12 cellular contexts compared by ENCODE assay signal in the genomic region with DNA sequence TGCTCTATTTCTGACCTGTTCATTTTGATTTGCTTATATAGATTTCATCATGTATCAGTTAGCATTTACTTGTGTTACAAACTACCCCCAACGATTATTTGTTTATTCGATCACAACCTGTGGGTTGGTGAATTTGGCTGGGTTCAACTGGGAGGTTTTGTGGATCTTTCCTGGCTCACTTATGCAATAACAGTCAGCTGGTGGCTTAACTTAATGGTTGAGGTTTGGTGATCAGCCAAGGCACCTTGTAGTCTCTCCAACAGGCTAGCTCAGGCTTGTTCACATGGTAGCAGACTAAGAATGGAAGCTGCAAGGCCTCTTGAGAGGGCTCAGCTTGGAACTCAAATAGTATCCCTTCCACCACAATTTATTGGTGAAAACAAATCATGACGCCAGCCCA. TPM values are rescaled to one million over a fixed set of nuclear protein-coding genes. Genes with fewer than 3 reads are reported as not detected.
A peak's percentile ranks its signal among the peaks of the same experiment; 100 is the strongest.
DNase-seq lines count a peak whose midpoint lies in the region; ATAC-seq and TF ChIP-seq lines count a peak whose summit lies in the region.
"Had no signal": no experiment of that assay in that cellular context is flagged by ENCODE, and none has a peak within 500 bp of the region (broad histone marks: within the 10 kb centered on the region; RNA-seq: fewer than 3 reads in every experiment).

No MANE protein-coding gene starts in this region.

- no peaks in the 10 kb centered on the region for H3K36me3 ChIP-seq in PC-3 (ENCODE audit: low read depth, low read length)
- H3K36me3 ChIP-seq: SJSA1 had no signal

- H3K4me2 ChIP-seq in PC-3 (ENCODE audit: low read length), result no peak overlapping the region
- H3K4me2 ChIP-seq: KMS-11 had no signal

- POLR2A ChIA-PET in PC-3 (lab: Charles Lee; ENCODE audit: unreplicated experiment), result no interaction called here

- ATAC-seq in PC-3, result peak; percentile 37
- ATAC-seq in GM18867 (IDR thresholded peaks at IDR 0.05; ENCODE audit: unreplicated experiment), result no peak
- ATAC-seq in GM21367 (IDR thresholded peaks at IDR 0.05; ENCODE audit: unreplicated experiment), result no peak
- no peak for ATAC-seq in GM21360 (IDR thresholded peaks at IDR 0.05; ENCODE audit: unreplicated experiment)

- H4K20me1 ChIP-seq in PC-3 (ENCODE audit: low read length), result no peaks in the 10 kb centered on the region

- no TSS peak for BruUV-seq in PC-3 (replicated peaks; lab: Mats Ljungman, UMichigan)

- no peaks in the 10 kb centered on the region for H3F3A ChIP-seq in PC-3 (ENCODE audit: low read length, unreplicated experiment)

- no peaks in the 10 kb centered on the region; the same call in 1 of the 2 replicates for H3K79me2 ChIP-seq in PC-3 (ENCODE audit: low read length)

- TF ChIP-seq CTCF in PC-3 (conservative IDR thresholded peaks at IDR 0.05; ENCODE audit: low read depth, low read length), result no peak

- no peaks in the 10 kb centered on the region for H3K9me2 ChIP-seq in PC-3 (replicated peaks; ENCODE audit: low read length)

- CTCF ChIA-PET in PC-3 (lab: Charles Lee), result interaction anchor here (0.5 kb wide), 1 partner anchor 47 kb away, joined by 3 read pairs; no protein-coding TSS in a partner anchor

- intact Hi-C loops in PC-3 (cut with micrococcal nuclease), result no loop called here

- H3K9me3 ChIP-seq in PC-3 (ENCODE audit: low read length), result no peaks in the 10 kb centered on the region
- H3K9me3 ChIP-seq: SJSA1 had no signal

- DNase-seq in AG08395 (ENCODE audit: low spot score) (peak; percentile 58), PC-3 (peak; percentile 78), fibroblast of peridontal ligament (ENCODE audit: extremely low read depth) (peak; percentile 97), RKO (ENCODE audit: low spot score) (no peak)
- peak; percentile 49 for DNase-seq in Jurkat, Clone E6-1 (ENCODE audit: low read depth, low spot score)
- DNase-seq: cortex of kidney had no signal

- H3K27ac ChIP-seq in PC-3 (ENCODE audit: low read length), result no peak overlapping the region
- H3K27ac ChIP-seq: C4-2B, KMS-11, SJSA1 had no signal

- no peak overlapping the region for H2AFZ ChIP-seq in PC-3 (ENCODE audit: low read length)

- no peak overlapping the region for H3K9ac ChIP-seq in PC-3 (ENCODE audit: low read length)
- H3K9ac ChIP-seq: KMS-11 had no signal

- peaks cover 19% of the 10 kb centered on the region for H3K4me1 ChIP-seq in PC-3 (ENCODE audit: insufficient read depth, low read length)

- H3K27me3 ChIP-seq in PC-3 (ENCODE audit: low read length), result no peaks in the 10 kb centered on the region
- H3K27me3 ChIP-seq: SJSA1 had no signal

- H3K4me3 ChIP-seq in Jurkat, Clone E6-1 (ENCODE audit: low read length), result no peak overlapping the region
- no peak overlapping the region for H3K4me3 ChIP-seq in PC-3 (ENCODE audit: low read length)
- H3K4me3 ChIP-seq: SJSA1 had no signal

RNA-seq across cellular contexts. Expression of gene PUM2, which starts 5.4 kb away (rescaled TPM):
- polyA plus RNA-seq in Jurkat, Clone E6-1 (2012; ENCODE audit: insufficient read depth, insufficient read length), result 50.1 TPM
- 14.9 and 25.3 TPM in 2 replicates for total RNA-seq in PC-3 (2014; rRNA removed)
